16 cellular contexts compared by ENCODE assay signal in genomic region chr13:30377312-30377685, GRCh38. TPM values are rescaled to one million over a fixed set of nuclear protein-coding genes. Genes with fewer than 3 reads are reported as not detected.
DNase-seq lines count a peak whose midpoint lies in the region; ATAC-seq and TF ChIP-seq lines count a peak whose summit lies in the region.
"Had no signal": no experiment of that assay in that cellular context is flagged by ENCODE, and none has a peak within 500 bp of the region (broad histone marks: within the 10 kb centered on the region; RNA-seq: fewer than 3 reads in every experiment).

No MANE protein-coding gene starts in this region.

- H3K4me1 ChIP-seq in BLaER1 treated with 17β-estradiol and CSF1 and Interleukin-3, amounts not matched to agents 10 nM and 100 nM, result peaks cover 48 to 79% (median 69%) of the 10 kb centered on the region in 10 experiments
- peaks cover 6 to 15% of the 10 kb centered on the region in 2 donors for H3K4me1 ChIP-seq in mucosa of rectum (ENCODE audit: control insufficient read depth in 2 of 2, insufficient read depth in 2 of 2, low read length in 2 of 2)

- peak overlapping the region; percentile 96 for H3K27ac Mint-ChIP-seq in activated CD4-positive, alpha-beta memory T cell treated with anti-CD3 and anti-CD28 coated beads, Interleukin-2, amount 10 ng/mL, durations not matched to agents 7 days and 5 days
- H3K27ac Mint-ChIP-seq: nephron had no signal

- no peak for ATAC-seq in HG02571 (IDR thresholded peaks at IDR 0.05; ENCODE audit: unreplicated experiment)
- no peak for ATAC-seq in GM19351 (IDR thresholded peaks at IDR 0.05; ENCODE audit: unreplicated experiment)

- H3K9me3 Mint-ChIP-seq in activated CD4-positive, alpha-beta memory T cell treated with anti-CD3 and anti-CD28 coated beads, Interleukin-2, amount 10 ng/mL, durations not matched to agents 7 days and 5 days, result peaks cover 3% of the 10 kb centered on the region

- 0 out of 22 replicates have a peak, but pooled peaks cover 0 to 4% (median 0%) of the 10 kb centered on the region in 11 experiments for H3K9me3 ChIP-seq in BLaER1 treated with 17β-estradiol and CSF1 and Interleukin-3, amounts not matched to agents 10 nM and 100 nM (replicated peaks in 1 of 11)
- no peaks in the 10 kb centered on the region for H3K9me3 ChIP-seq in mucosa of rectum (ENCODE audit: control insufficient read depth in 2 of 2, low read length in 2 of 2)

- H3K4me3 Mint-ChIP-seq in activated CD4-positive, alpha-beta memory T cell treated with anti-CD3 and anti-CD28 coated beads, Interleukin-2, amount 10 ng/mL, durations not matched to agents 7 days and 5 days, result peak overlapping the region; percentile 78
- H3K4me3 Mint-ChIP-seq: nephron had no signal

- H4K20me1 ChIP-seq in BLaER1 treated with 17β-estradiol and CSF1 and Interleukin-3, amounts not matched to agents 10 nM and 100 nM, result no peaks in the 10 kb centered on the region

- CTCF ChIA-PET in activated CD4-positive, alpha-beta memory T cell treated with anti-CD3 and anti-CD28 coated beads, Interleukin-2, amount 10 ng/mL, durations not matched to agents 7 days and 5 days (lab: Charles Lee), result interaction anchor here (1.0 to 4.5 kb wide), 10 partner anchors 11 to 669 kb away, joined by 3 to 17 read pairs (median 4); partner anchors contain the start of genes KATNAL1 and UBE2L5

- peaks cover 0 to 8% (median 0%) of the 10 kb centered on the region in 11 experiments; a peak in 1 of 22 replicates for H3K27me3 ChIP-seq in BLaER1 treated with 17β-estradiol and CSF1 and Interleukin-3, amounts not matched to agents 10 nM and 100 nM
- H3K27me3 ChIP-seq in mucosa of rectum (ENCODE audit: control insufficient read depth in 2 of 2, insufficient read depth in 2 of 2, low read length in 2 of 2), result no peaks in the 10 kb centered on the region

- POLR2A ChIA-PET in activated CD4-positive, alpha-beta memory T cell treated with anti-CD3 and anti-CD28 coated beads, Interleukin-2, amount 10 ng/mL, durations not matched to agents 7 days and 5 days (lab: Charles Lee), result interaction anchor here (1.0 to 7.5 kb wide), 13 partner anchors 8 to 241 kb away, joined by 3 to 265 read pairs (median 8); partner anchors contain the start of genes HMGB1, KATNAL1, UBE2L5 and USPL1

- peaks cover 77% of the 10 kb centered on the region for H3K4me1 Mint-ChIP-seq in activated CD4-positive, alpha-beta memory T cell treated with anti-CD3 and anti-CD28 coated beads, Interleukin-2, amount 10 ng/mL, durations not matched to agents 7 days and 5 days

- H3K4me2 ChIP-seq in BLaER1 treated with 17β-estradiol and CSF1 and Interleukin-3, amounts not matched to agents 10 nM and 100 nM, result peak overlapping the region in 10 of 11 experiments; percentile 57 to 97 (median 87); a peak in 19 of 22 replicates

- no peak for TF ChIP-seq CTCF in GM12865 (IDR thresholded peaks at IDR 0.05; ENCODE audit: insufficient read depth, low read depth, low read length, missing control alignments)

- DNase-seq in GM12865 (ENCODE audit: low read depth) (no peak), kidney tubule cell (ENCODE audit: low spot score) (no peak), G401 (ENCODE audit: low spot score) (no peak)
- no peak for DNase-seq in activated CD4-positive, alpha-beta memory T cell treated with anti-CD3 and anti-CD28 coated beads, Interleukin-2, amount 10 ng/mL, durations not matched to agents 7 days and 5 days
- DNase-seq: EL, kidney glomerular epithelial cell, NCI-H1105, NCI-H446, OCI-M1, retina had no signal

- H3K4me3 ChIP-seq in BLaER1 treated with 17β-estradiol and CSF1 and Interleukin-3, amounts not matched to agents 10 nM and 100 nM, result peak overlapping the region in 3 of 10 experiments; percentile 51 to 62 (median 55); a peak in 4 of 20 replicates
- H3K4me3 ChIP-seq in GM12865 (ENCODE audit: low read depth, low read length) (peak overlapping the region; percentile 43), mucosa of rectum (ENCODE audit: low read length in 2 of 2) (no peak overlapping the region)

- H3K36me3 Mint-ChIP-seq in activated CD4-positive, alpha-beta memory T cell treated with anti-CD3 and anti-CD28 coated beads, Interleukin-2, amount 10 ng/mL, durations not matched to agents 7 days and 5 days (ENCODE audit: low read depth), result peaks cover 26% of the 10 kb centered on the region

- H3K27ac ChIP-seq in BLaER1 treated with 17β-estradiol and CSF1 and Interleukin-3, amounts not matched to agents 10 nM and 100 nM, result peak overlapping the region in 8 of 11 experiments; percentile 85 to 96 (median 94); a peak in 16 of 22 replicates
- peak overlapping the region; percentile 42 to 53 for H3K27ac ChIP-seq in mucosa of rectum (ENCODE audit: low read depth in 2 of 2, low read length in 2 of 2)

- no peaks in the 10 kb centered on the region for H3K36me3 ChIP-seq in BLaER1 treated with 17β-estradiol and CSF1 and Interleukin-3, amounts not matched to agents 10 nM and 100 nM
- H3K36me3 ChIP-seq in mucosa of rectum (ENCODE audit: control insufficient read depth in 2 of 2, insufficient read depth in 2 of 2, low read length in 2 of 2), result no peaks in the 10 kb centered on the region

- no peaks in the 10 kb centered on the region for H3K27me3 Mint-ChIP-seq in activated CD4-positive, alpha-beta memory T cell treated with anti-CD3 and anti-CD28 coated beads, Interleukin-2, amount 10 ng/mL, durations not matched to agents 7 days and 5 days

- H3K9ac ChIP-seq in BLaER1 treated with 17β-estradiol and CSF1 and Interleukin-3, amounts not matched to agents 10 nM and 100 nM, result peak overlapping the region in 8 of 11 experiments; percentile 35 to 86 (median 83); a peak in 13 of 22 replicates
- H3K9ac ChIP-seq in mucosa of rectum (ENCODE audit: low read depth in 1 of 2, low read length in 2 of 2), result peak overlapping the region in 1 of 2 donors; percentile 20

- in situ Hi-C loops in G401 (cut with HindIII; ENCODE audit: low sequenced_read_pairs), result no loop called here

RNA-seq across cellular contexts. Expression of gene UBE2L5, which starts 45.0 kb away (rescaled TPM):
- total RNA-seq in activated CD4-positive, alpha-beta memory T cell treated with anti-CD3 and anti-CD28 coated beads, Interleukin-2, amount 10 ng/mL, durations not matched to agents 7 days and 5 days, result under 1 TPM in 1 of 2 experiments, not detected in 1; 0.20 TPM
- total RNA-seq in G401 (2014; rRNA removed; shearing (Covaris generic)), result not detected in 2 replicates
- total RNA-seq: endothelial cell of umbilical vein had no signal
